ENCODE assay signal across 1 cellular context in the genomic region with DNA sequence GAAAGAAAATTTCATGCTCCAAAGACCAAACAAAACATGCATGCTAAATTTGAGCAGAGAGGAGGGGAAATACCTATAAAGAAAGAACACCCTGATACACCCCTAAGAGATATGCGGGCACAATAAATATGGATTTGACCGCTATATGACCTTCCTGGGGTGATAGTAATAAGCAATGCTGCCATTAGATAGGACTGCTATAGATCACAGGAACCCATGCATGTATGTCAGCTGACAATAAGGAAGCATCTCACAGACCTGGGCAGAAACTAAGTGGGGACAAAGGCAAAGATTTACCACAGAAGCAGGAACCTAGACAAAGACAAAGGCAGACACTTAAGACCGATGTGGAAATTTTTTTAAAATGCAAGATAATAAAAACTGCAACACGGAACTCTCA.
TF ChIP-seq lines count a peak whose summit lies in the region.

No MANE protein-coding gene starts in this region.

TF ChIP-seq in GM23338, 12 proteins besides CTCF, POLR2A, EP300 and RAD21 (continued from another document):
- TF ChIP-seq JUNB (IDR thresholded peaks at IDR 0.05; ENCODE audit: unreplicated experiment) (no peak), POLR2AphosphoS5 (IDR thresholded peaks at IDR 0.05; ENCODE audit: low read depth) (no peak)
